In the genomic region with DNA sequence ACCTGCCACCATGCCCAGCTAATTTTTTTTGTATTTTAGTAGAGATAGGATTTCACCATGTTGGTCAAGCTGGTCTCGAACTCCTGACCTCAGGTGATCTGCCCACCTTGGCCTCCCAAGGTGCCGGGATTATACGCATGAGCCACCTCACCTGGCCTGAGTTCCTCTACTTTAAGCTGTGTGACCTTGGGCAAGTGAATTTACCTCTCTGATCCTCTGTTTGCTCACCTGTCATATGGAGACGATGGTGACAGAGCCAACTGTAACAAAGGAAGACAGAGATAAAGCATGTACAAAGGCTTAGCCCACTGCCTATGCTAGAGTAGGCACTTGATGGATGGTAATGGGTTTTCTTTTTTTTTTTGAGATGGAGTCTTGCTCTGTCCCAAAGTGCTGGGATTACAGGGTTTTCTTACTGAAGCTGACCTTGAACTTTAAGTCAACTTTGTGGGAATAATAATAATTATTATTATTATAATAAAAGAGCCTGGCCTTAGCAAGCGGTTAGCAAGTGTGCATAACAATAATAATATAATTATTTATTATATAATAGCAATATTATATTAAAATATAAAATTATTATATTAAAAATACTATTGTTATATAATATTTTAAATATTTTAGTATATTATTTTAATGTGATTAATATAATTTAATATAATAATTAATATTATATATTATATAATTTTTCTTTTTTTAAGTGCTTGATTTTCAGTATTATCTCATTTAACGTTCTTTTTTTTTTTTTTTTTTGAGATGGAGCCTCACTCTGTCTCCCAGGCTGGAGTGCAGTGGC, we compare ENCODE assay signal across 27 cellular contexts. TPM values are rescaled to one million over a fixed set of nuclear protein-coding genes. Genes with fewer than 3 reads are reported as not detected.
"Had no signal": no experiment of that assay in that cellular context is flagged by ENCODE, and none has a peak within 500 bp of the region (broad histone marks: within the 10 kb centered on the region; RNA-seq: fewer than 3 reads in every experiment).

No MANE protein-coding gene starts in this region.

- H3K9me3 ChIP-seq: breast epithelium, Peyer's patch, SJSA1 had no signal

- H3K27ac ChIP-seq: breast epithelium, Peyer's patch, SJSA1 had no signal

- H3K4me3 ChIP-seq: breast epithelium, Peyer's patch, SJSA1 had no signal

- H3K36me3 ChIP-seq: breast epithelium, Peyer's patch, SJSA1 had no signal

- H3K27me3 ChIP-seq: breast epithelium, Peyer's patch, SJSA1 had no signal

- H3K4me1 ChIP-seq: breast epithelium, Peyer's patch, SJSA1 had no signal

- ATAC-seq: activated CD8-positive, alpha-beta memory T cell treated with anti-CD3 and anti-CD28 coated beads, Interleukin-2, amount 10 ng/mL, durations not matched to agents 7 days and 5 days; SK-N-SH treated with all-trans-retinoic acid at 6 μM for 48 hours had no signal

- DNase-seq: activated B cell treated with CpG ODN at 0.5 μM for 24 hours; activated CD4-positive, alpha-beta T cell treated with anti-CD3 and anti-CD28 coated beads for 1 hour; activated CD4-positive, alpha-beta T cell treated with anti-CD3 and anti-CD28 coated beads, Interleukin-2, amount 10 ng/mL, durations not matched to agents 24 days and 14 days; activated CD4-positive, alpha-beta T cell treated with anti-CD3 and anti-CD28 coated beads, Interleukin-2, amount 50 U/mL, for 48 hours; activated CD8-positive, alpha-beta memory T cell treated with anti-CD3 and anti-CD28 coated beads, Interleukin-2, amount 10 ng/mL, durations not matched to agents 7 days and 5 days; activated effector memory CD4-positive, alpha-beta T cell treated with Interleukin-2 at 50 U/mL for 16 hours; activated naive CD4-positive, alpha-beta T cell; activated T-cell treated with anti-CD3 and anti-CD28 coated beads, Interleukin-2, amount 50 U/mL, for 24 hours; aorta; Karpas-422; MM.1S; NCI-H1092; NCI-H1417; NCI-H1694; NCI-H2029; NCI-H2107; NCI-H510A treated with DMSO at 0.1 percent for 48 hours; NCI-H69; NK-92 treated with Interleukin-12 subunit alpha and Interleukin-12 subunit beta, amount 100 ng/mL, for 24 hours; Peyer's patch; SHP77; SW 1271 had no signal

RNA-seq across cellular contexts. Expression of gene ACER1, which starts 1.3 kb away (rescaled TPM):
- total RNA-seq: activated B cell treated with CpG ODN at 0.5 μM for 24 hours; activated T-helper 1 cell treated with anti-CD3 and anti-CD28 coated beads, Interleukin-12 subunit alpha, Interleukin-12 subunit beta, Interleukin-2, Interleukin-4 antibody, amounts not matched to agents 30 ng/mL and 10 ng/mL and 1 ng/mL, durations not matched to agents 14 hours and 24 hours and 36 hours; aorta; chondrocyte; SJSA1 had no signal
